Comparison of ENCODE assay signal across 29 cellular contexts in the genomic region with DNA sequence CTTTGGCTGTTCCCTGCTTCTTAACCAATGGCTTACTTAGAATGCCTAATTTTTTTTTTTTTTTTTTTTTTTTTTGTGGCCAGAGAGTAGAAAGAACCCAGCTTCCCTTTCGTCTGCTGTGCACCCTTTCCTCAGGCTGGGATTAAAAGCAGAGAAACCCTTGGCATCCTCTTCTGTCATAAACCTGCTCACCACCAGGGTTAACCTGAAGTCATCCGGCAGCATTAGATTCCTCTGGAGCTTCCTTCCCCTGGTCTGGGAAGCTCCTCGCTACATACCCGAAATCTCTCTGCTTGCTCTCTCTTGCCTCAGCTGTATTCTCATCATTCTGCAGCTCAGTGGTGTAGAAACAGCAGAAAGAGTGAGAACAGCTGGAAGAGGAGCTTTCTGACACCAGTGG.
DNase-seq lines count a peak whose midpoint lies in the region; ATAC-seq, FAIRE-seq and TF ChIP-seq lines count a peak whose summit lies in the region.
"Had no signal": no experiment of that assay in that cellular context is flagged by ENCODE, and none has a peak within 500 bp of the region (broad histone marks: within the 10 kb centered on the region; RNA-seq: fewer than 3 reads in every experiment).

No MANE protein-coding gene starts in this region.

- no peaks in the 10 kb centered on the region for H3K79me2 ChIP-seq in H1 (ENCODE audit: control insufficient read depth in 1 of 2, insufficient read depth in 2 of 2, low read length in 2 of 2)

- TF ChIP-seq CTCF in heart left ventricle (IDR thresholded peaks at IDR 0.05) (no peak), H1 (IDR thresholded peaks at IDR 0.05; ENCODE audit: control extremely low read depth in 1 of 3, insufficient read depth in 1 of 3, low read depth in 1 of 3, low read length in 3 of 3) (peak; percentile 30 to 69 (median 32); a peak in 3 of 4 replicates), psoas muscle (IDR thresholded peaks at IDR 0.05) (no peak)

- H3K9ac ChIP-seq in H1 (replicated peaks in 1 of 4; ENCODE audit: extremely low read depth in 1 of 4, low read depth in 3 of 4, low read length in 3 of 4), result no peak overlapping the region

- H2AFZ ChIP-seq in H1 (ENCODE audit: low read length), result peak overlapping the region; percentile 48; the same call in 1 of the 2 replicates

- no peak overlapping the region for H2BK120ac ChIP-seq in H1 (replicated peaks; ENCODE audit: low read depth, low read length)

- peak; percentile 25 to 50 for TF ChIP-seq RAD21 in H1 (IDR thresholded peaks at IDR 0.05 in 1 of 2, conservative IDR thresholded peaks at IDR 0.05 in 1 of 2; ENCODE audit: low read depth in 2 of 2, low read length in 2 of 2)

- no peak for TF ChIP-seq POLR2A in heart left ventricle (IDR thresholded peaks at IDR 0.05)
- TF ChIP-seq POLR2A in H1 (IDR thresholded peaks at IDR 0.05; ENCODE audit: control extremely low read depth in 1 of 2, low read depth in 2 of 2, low read length in 2 of 2), result no peak

- H4K20me1 ChIP-seq in H1 (replicated peaks in 1 of 2; ENCODE audit: control insufficient read depth in 1 of 2, insufficient read depth in 2 of 2, low read length in 2 of 2), result no peaks in the 10 kb centered on the region

- no peak overlapping the region for H3K4me3 ChIP-seq in heart left ventricle
- H3K4me3 ChIP-seq in H1 (ENCODE audit: extremely low read depth in 1 of 4, insufficient read depth in 2 of 4, low read depth in 3 of 4, low read length in 4 of 4), result no peak overlapping the region
- H3K4me3 ChIP-seq in psoas muscle, result no peak overlapping the region
- H3K4me3 ChIP-seq: GM12878, spleen, testis had no signal

- no peak overlapping the region for H3K14ac ChIP-seq in H1 (ENCODE audit: insufficient read length)

- ATAC-seq in Right ventricle myocardium inferior (peak; percentile 28), heart left ventricle (no peak), psoas muscle (no peak)
- ATAC-seq: GM12878; right cardiac atrium; stimulated activated naive CD8-positive, alpha-beta T cell treated with anti-CD3 and anti-CD28 coated beads, Interleukin-15, Interleukin-2, amounts not matched to agents 100 U/mL and 50 U/mL, for 24 hours had no signal

- H3K4ac ChIP-seq in H1 (replicated peaks; ENCODE audit: insufficient read length, low read depth, low read length), result no peak overlapping the region

- H3K27me3 ChIP-seq in heart left ventricle (no peaks in the 10 kb centered on the region), H1 (replicated peaks in 1 of 4; ENCODE audit: control insufficient read depth in 3 of 4, extremely low read depth in 1 of 4, insufficient read depth in 3 of 4, low read length in 3 of 4) (no peaks in the 10 kb centered on the region; a peak in 1 of 7 replicates), psoas muscle (ENCODE audit: insufficient read depth in 3 of 3, low read length in 2 of 3) (no peaks in the 10 kb centered on the region)
- H3K27me3 ChIP-seq: spleen, testis had no signal

- no peak overlapping the region for H4K5ac ChIP-seq in H1 (ENCODE audit: insufficient read length, low read depth, low read length)

- H4K91ac ChIP-seq in H1 (replicated peaks; ENCODE audit: insufficient read length, low read length), result no peak overlapping the region

- DNase-seq in Right ventricle myocardium inferior (ENCODE audit: missing footprints) (no peak), heart left ventricle (no peak), H1 (ENCODE audit: low read depth in 1 of 2, low spot score in 2 of 2) (peak in 1 of 2 experiments; percentile 17), iPS-NIHi7 (ENCODE audit: extremely low spot score) (peak; percentile 74), NCI-H526 (lab: John Stamatoyannopoulos, UW) (no peak), OCI-M2 (lab: John Stamatoyannopoulos, UW; ENCODE audit: unreplicated experiment) (no peak), psoas muscle (no peak)
- DNase-seq: activated CD4-positive, alpha-beta T cell treated with anti-CD3 and anti-CD28 coated beads for 48 hours; activated CD8-positive, alpha-beta memory T cell treated with anti-CD3 and anti-CD28 coated beads for 24 hours; amniotic stem cell; CD4-positive, alpha-beta T cell; EL; HCEC 1CT; IMR-90; MV-4-11; NCI-H1436; NCI-H2081 treated with DMSO at 0.1 percent for 48 hours; NCI-H748 treated with DMSO at 0.1 percent for 48 hours; right cardiac atrium; spleen; stimulated activated CD4-positive, alpha-beta T cell treated with anti-CD3 and anti-CD28 coated beads, Interleukin-2, amount 100 ng/mL, for 24 hours; stimulated activated naive CD8-positive, alpha-beta T cell treated with anti-CD3 and anti-CD28 coated beads, Interleukin-15, Interleukin-2, amounts not matched to agents 100 U/mL and 50 U/mL, for 24 hours; SW 1271; T1000; testis; WERI-Rb-1 had no signal

- no peak overlapping the region for H2BK5ac ChIP-seq in H1 (ENCODE audit: low read depth, low read length)

- POLR2A ChIA-PET in H1 (lab: Charles Lee; ENCODE audit: partially characterized antibody), result no interaction called here

- CTCF ChIA-PET in H1 (lab: Charles Lee; ENCODE audit: partially characterized antibody), result interaction anchor here (0.7 to 2.6 kb wide), 17 partner anchors 9 to 622 kb away, joined by 3 to 21 read pairs (median 4); no protein-coding TSS in a partner anchor

- H3K56ac ChIP-seq in H1 (replicated peaks; ENCODE audit: insufficient read length, low read depth, low read length), result no peak overlapping the region

- H3K4me1 ChIP-seq in heart left ventricle (no peaks in the 10 kb centered on the region), H1 (replicated peaks in 1 of 4; ENCODE audit: control insufficient read depth in 3 of 4, insufficient read depth in 4 of 4, low read length in 3 of 4) (no peaks in the 10 kb centered on the region; a peak in 1 of 7 replicates), psoas muscle (no peaks in the 10 kb centered on the region)
- H3K4me1 ChIP-seq: spleen, testis had no signal

- intact Hi-C loops in Right ventricle myocardium inferior (cut with DNase I) (no loop called here), heart left ventricle (cut with DNase I) (no loop called here), psoas muscle (cut with DNase I) (no loop called here)

- no peak overlapping the region for H3K23ac ChIP-seq in H1 (ENCODE audit: insufficient read length)

- no peak for TF ChIP-seq EP300 in H1 (IDR thresholded peaks at IDR 0.05; ENCODE audit: borderline replicate concordance in 1 of 2, low read depth in 2 of 2, low read length in 2 of 2)

- H3K18ac ChIP-seq in H1 (ENCODE audit: extremely low read depth, low read length), result no peak overlapping the region

- H2BK15ac ChIP-seq in H1 (ENCODE audit: low read length), result no peak overlapping the region

- H3K9me3 ChIP-seq in heart left ventricle, result no peaks in the 10 kb centered on the region
- H3K9me3 ChIP-seq in H1 (ENCODE audit: insufficient read depth in 2 of 2, low read depth in 1 of 2, low read length in 1 of 2), result no peaks in the 10 kb centered on the region
- no peaks in the 10 kb centered on the region for H3K9me3 ChIP-seq in psoas muscle
- H3K9me3 ChIP-seq: testis had no signal

- H3K79me1 ChIP-seq in H1 (ENCODE audit: low read depth, low read length), result no peaks in the 10 kb centered on the region

- no peak overlapping the region for H2BK12ac ChIP-seq in H1 (ENCODE audit: low read depth, low read length)

- FAIRE-seq in H1 (lab: Jason Lieb, UNC), result peak; percentile 50
- FAIRE-seq: D721Med, GM12878, RCC 7860 had no signal

- H4K8ac ChIP-seq in H1 (ENCODE audit: extremely low read depth, insufficient read depth, low read length), result no peak overlapping the region

- H3K36me3 ChIP-seq in heart left ventricle (no peaks in the 10 kb centered on the region), H1 (ENCODE audit: control insufficient read depth in 2 of 4, insufficient read depth in 4 of 4, low read length in 3 of 4) (no peaks in the 10 kb centered on the region), psoas muscle (ENCODE audit: insufficient read depth in 1 of 2, low read depth in 1 of 2) (no peaks in the 10 kb centered on the region)
- H3K36me3 ChIP-seq: spleen, WERI-Rb-1 had no signal

- WGBS in heart left ventricle, 4 donors, result 37 to 64% (median 51%) methylated on average over 4 of the region's 4 CpGs
- 76% methylated on average over 4 of the region's 4 CpGs; no CpG with 5 or more reads in 1 of the 2 experiments for WGBS in H1 (ENCODE audit: extremely low coverage in 1 of 2, insufficient coverage in 1 of 2, insufficient read length in 1 of 2, insufficient replicate concordance in 2 of 2, low coverage in 1 of 2, low lambda C conversion rate in 2 of 2, missing lambda C conversion rate in 1 of 2), 2 experiments
- 49 to 62% (median 61%) methylated on average over 4 of the region's 4 CpGs for WGBS in psoas muscle, 3 donors

- H2AK5ac ChIP-seq in H1 (ENCODE audit: low read depth, low read length), result no peak overlapping the region

- 0 out of 2 replicates have a peak overlapping the region, but pooled peaks have one; percentile 82 for H2BK20ac ChIP-seq in H1 (ENCODE audit: low read length)

- no peak overlapping the region for H3K4me2 ChIP-seq in H1 (ENCODE audit: insufficient read depth in 1 of 2, low read depth in 2 of 2, low read length in 2 of 2)

- H3K27ac ChIP-seq in heart left ventricle (no peak overlapping the region), H1 (ENCODE audit: low read depth, low read length) (no peak overlapping the region), psoas muscle (no peak overlapping the region)
- H3K27ac ChIP-seq: spleen, testis, WERI-Rb-1 had no signal

- 0 out of 2 replicates have a peak, but pooled peaks cover 3% of the 10 kb centered on the region for H3K23me2 ChIP-seq in H1 (ENCODE audit: low read depth, low read length)

TF ChIP-seq in H1, 55 proteins besides CTCF, POLR2A, EP300 and RAD21:
- 0 out of 2 replicates have a peak, but pooled peaks have one; percentile 11 for TF ChIP-seq TEAD4 (IDR thresholded peaks at IDR 0.05; ENCODE audit: low read depth, low read length)
- no peak for TF ChIP-seq CBX5 (IDR thresholded peaks at IDR 0.05; ENCODE audit: low read depth, low read length)
- no peak for TF ChIP-seq SP1 (IDR thresholded peaks at IDR 0.05; ENCODE audit: low read depth, low read length)
- TF ChIP-seq ZNF274 (IDR thresholded peaks at IDR 0.05; ENCODE audit: borderline replicate concordance, extremely low read depth, low read length), result no peak
- TF ChIP-seq TCF12 (IDR thresholded peaks at IDR 0.05; ENCODE audit: low read depth, low read length), result no peak
TF ChIP-seq in H1: peak in this region for 1.

Comparison
In these comparisons a context has a peak if more than half of its experiments do, and no peak if none do; other contexts are left out.
1. CTCF ChIP-seq: peak in H1 (3 of 3); none in heart left ventricle (0 of 12) and psoas muscle (single experiment).